Comparison of ENCODE assay signal across 17 cellular contexts in genomic region chr11:68498903-68499883, GRCh38. TPM values are rescaled to one million over a fixed set of nuclear protein-coding genes. Genes with fewer than 3 reads are reported as not detected.
DNase-seq lines count a peak whose midpoint lies in the region; ATAC-seq and TF ChIP-seq lines count a peak whose summit lies in the region.
"Had no signal": no experiment of that assay in that cellular context is flagged by ENCODE, and none has a peak within 500 bp of the region (broad histone marks: within the 10 kb centered on the region; RNA-seq: fewer than 3 reads in every experiment).

No MANE protein-coding gene starts in this region.

- H3K4me2 ChIP-seq in BLaER1: peak overlapping the region; percentile 52
- H3K4me2 ChIP-seq: PC-9 had no signal

- H3K4me3 ChIP-seq in BLaER1 (no peak overlapping the region), GM12865 (ENCODE audit: low read depth, low read length) (no peak overlapping the region), mucosa of descending colon (no peak overlapping the region), coronary artery (no peak overlapping the region)
- H3K4me3 ChIP-seq: esophagus muscularis mucosa, GM23248, PC-9, SK-N-MC had no signal

- H3K9me3 Mint-ChIP-seq in WTC11: peaks cover 11% of the 10 kb centered on the region
- H3K9me3 Mint-ChIP-seq in activated naive CD4-positive, alpha-beta T cell treated with anti-CD3 and anti-CD28 coated beads, Interleukin-2, amount 50 U/mL, for 72 hours: peaks cover 0 to 6% of the 10 kb centered on the region in 2 donors
- H3K9me3 Mint-ChIP-seq: stimulated activated naive CD8-positive, alpha-beta T cell treated with anti-CD3 and anti-CD28 coated beads, Interleukin-15, Interleukin-2, amounts not matched to agents 100 ng/mL and 50 ng/mL, for 24 hours had no signal

- 0 out of 2 replicates have a peak overlapping the region, but pooled peaks have one; percentile 18 for H3K9ac ChIP-seq in BLaER1
- H3K9ac ChIP-seq: GM23248 had no signal

- no peak for TF ChIP-seq CTCF in GM12865 (IDR thresholded peaks at IDR 0.05; ENCODE audit: insufficient read depth, low read depth, low read length, missing control alignments)
- no peak for TF ChIP-seq CTCF in WTC11 (IDR thresholded peaks at IDR 0.05)
- no peak for TF ChIP-seq CTCF in mucosa of descending colon (IDR thresholded peaks at IDR 0.05)
- no peak for TF ChIP-seq CTCF in coronary artery (IDR thresholded peaks at IDR 0.05)

- H3K27ac ChIP-seq in BLaER1 (peak overlapping the region; percentile 49), coronary artery (no peak overlapping the region)
- H3K27ac ChIP-seq: esophagus muscularis mucosa, GM23248, PC-9, SK-N-MC had no signal

- H3K36me3 Mint-ChIP-seq in WTC11: no peaks in the 10 kb centered on the region
- H3K36me3 Mint-ChIP-seq in activated naive CD4-positive, alpha-beta T cell treated with anti-CD3 and anti-CD28 coated beads, Interleukin-2, amount 50 U/mL, for 72 hours: peaks cover 0 to 15% of the 10 kb centered on the region in 2 donors

- CTCF ChIA-PET in WTC11 (lab: Charles Lee): no interaction called here

- H3K36me3 ChIP-seq in BLaER1 (peaks cover 12% of the 10 kb centered on the region; the same call in 1 of the 2 replicates), mucosa of descending colon (ENCODE audit: low read depth) (no peaks in the 10 kb centered on the region)
- H3K36me3 ChIP-seq: esophagus muscularis mucosa had no signal

- peak overlapping the region; percentile 69 for H3K27ac Mint-ChIP-seq in WTC11
- peak overlapping the region in 1 of 2 donors; percentile 33 for H3K27ac Mint-ChIP-seq in activated naive CD4-positive, alpha-beta T cell treated with anti-CD3 and anti-CD28 coated beads, Interleukin-2, amount 50 U/mL, for 72 hours
- H3K27ac Mint-ChIP-seq: stimulated activated naive CD8-positive, alpha-beta T cell treated with anti-CD3 and anti-CD28 coated beads, Interleukin-15, Interleukin-2, amounts not matched to agents 100 ng/mL and 50 ng/mL, for 24 hours had no signal

- ATAC-seq in WTC11: peak; percentile 56
- peak; percentile 37 for ATAC-seq in mucosa of descending colon
- no peak for ATAC-seq in activated naive CD4-positive, alpha-beta T cell treated with anti-CD3 and anti-CD28 coated beads, Interleukin-2, amount 50 U/mL, for 72 hours

- H3K4me3 Mint-ChIP-seq in WTC11: no peak overlapping the region
- H3K4me3 Mint-ChIP-seq: stimulated activated naive CD8-positive, alpha-beta T cell treated with anti-CD3 and anti-CD28 coated beads, Interleukin-15, Interleukin-2, amounts not matched to agents 100 ng/mL and 50 ng/mL, for 24 hours had no signal

- H3K9me3 ChIP-seq in BLaER1 (peaks cover 8% of the 10 kb centered on the region), mucosa of descending colon (no peaks in the 10 kb centered on the region)
- H3K9me3 ChIP-seq: esophagus muscularis mucosa had no signal

- H3K4me1 ChIP-seq in BLaER1 (peaks cover 99% of the 10 kb centered on the region), mucosa of descending colon (ENCODE audit: low read depth) (peaks cover 21% of the 10 kb centered on the region)

- no peaks in the 10 kb centered on the region for H3K27me3 ChIP-seq in BLaER1
- H3K27me3 ChIP-seq: esophagus muscularis mucosa had no signal

- intact Hi-C loops in mucosa of descending colon (cut with DNase I, micrococcal nuclease): no loop called here

- peaks cover 48% of the 10 kb centered on the region for H3K4me1 Mint-ChIP-seq in WTC11

- peak; percentile 27 for DNase-seq in GM12865 (ENCODE audit: low read depth)
- no peak for DNase-seq in WTC11 (ENCODE audit: low spot score)
- no peak for DNase-seq in mucosa of descending colon
- DNase-seq in stimulated activated CD8-positive, alpha-beta memory T cell treated with anti-CD3 and anti-CD28 coated beads, Interleukin-4, amount 100 ng/mL, for 48 hours: no peak
- DNase-seq in activated naive CD4-positive, alpha-beta T cell treated with anti-CD3 and anti-CD28 coated beads, Interleukin-2, amount 50 U/mL, for 72 hours (ENCODE audit: low spot score in 2 of 2): no peak
- no peak for DNase-seq in COLO829 (ENCODE audit: low spot score)
- no peak for DNase-seq in coronary artery (ENCODE audit: low spot score)
- DNase-seq: activated effector memory CD4-positive, alpha-beta T cell treated with anti-CD3 and anti-CD28 coated beads, Interleukin-2, amount 50 U/mL, for 16 hours; DMS53; GM23248; midbrain; NCI-H526; PC-9 had no signal

- peaks cover 100% of the 10 kb centered on the region for H4K20me1 ChIP-seq in BLaER1

- H3K27me3 Mint-ChIP-seq in WTC11 (ENCODE audit: low read depth): no peaks in the 10 kb centered on the region
- H3K27me3 Mint-ChIP-seq: stimulated activated naive CD8-positive, alpha-beta T cell treated with anti-CD3 and anti-CD28 coated beads, Interleukin-15, Interleukin-2, amounts not matched to agents 100 ng/mL and 50 ng/mL, for 24 hours had no signal

- POLR2A ChIA-PET in WTC11 (lab: Charles Lee): no interaction called here

TF ChIP-seq in WTC11, 78 proteins besides CTCF, POLR2A, EP300 and RAD21:
- TF ChIP-seq TEAD1 (CRISPR knock-in tag; IDR thresholded peaks at IDR 0.05) (no peak), USF1 (CRISPR knock-in tag; IDR thresholded peaks at IDR 0.05) (no peak), JUN (CRISPR knock-in tag; IDR thresholded peaks at IDR 0.05) (no peak), FOXJ3 (CRISPR knock-in tag; IDR thresholded peaks at IDR 0.05; ENCODE audit: borderline replicate concordance) (no peak), ZNF423 (CRISPR knock-in tag; IDR thresholded peaks at IDR 0.05) (no peak), ATF3 (CRISPR knock-in tag; conservative IDR thresholded peaks at IDR 0.05) (no peak), ZNF232 (CRISPR knock-in tag; IDR thresholded peaks at IDR 0.05) (no peak), ZBTB21 (CRISPR knock-in tag; IDR thresholded peaks at IDR 0.05; ENCODE audit: borderline replicate concordance) (no peak), ARID4B (CRISPR knock-in tag; IDR thresholded peaks at IDR 0.05; ENCODE audit: borderline replicate concordance) (no peak), ZNF416 (CRISPR knock-in tag; IDR thresholded peaks at IDR 0.05) (no peak)
TF ChIP-seq in WTC11: peak in this region for 0.

RNA-seq across cellular contexts. Expression of gene PPP6R3, which starts 38.6 kb away (rescaled TPM):
- 124 to 138 TPM (median 132 TPM) in 3 replicates for total RNA-seq in WTC11 (2021)
- 100 to 1,000 TPM; 107 to 141 (median 115) TPM for total RNA-seq in mucosa of descending colon
- total RNA-seq in activated naive CD4-positive, alpha-beta T cell treated with anti-CD3 and anti-CD28 coated beads, Interleukin-2, amount 50 U/mL, for 72 hours: 100 to 1,000 TPM; 118 to 149 TPM

Comparison
In these comparisons a context has a peak if more than half of its experiments do, and no peak if none do; other contexts are left out.
1. ATAC-seq: peak in WTC11 (single experiment) and mucosa of descending colon (single experiment); none in activated naive CD4-positive, alpha-beta T cell treated with anti-CD3 and anti-CD28 coated beads, Interleukin-2, amount 50 U/mL, for 72 hours (0 of 2).